In the genomic region with DNA sequence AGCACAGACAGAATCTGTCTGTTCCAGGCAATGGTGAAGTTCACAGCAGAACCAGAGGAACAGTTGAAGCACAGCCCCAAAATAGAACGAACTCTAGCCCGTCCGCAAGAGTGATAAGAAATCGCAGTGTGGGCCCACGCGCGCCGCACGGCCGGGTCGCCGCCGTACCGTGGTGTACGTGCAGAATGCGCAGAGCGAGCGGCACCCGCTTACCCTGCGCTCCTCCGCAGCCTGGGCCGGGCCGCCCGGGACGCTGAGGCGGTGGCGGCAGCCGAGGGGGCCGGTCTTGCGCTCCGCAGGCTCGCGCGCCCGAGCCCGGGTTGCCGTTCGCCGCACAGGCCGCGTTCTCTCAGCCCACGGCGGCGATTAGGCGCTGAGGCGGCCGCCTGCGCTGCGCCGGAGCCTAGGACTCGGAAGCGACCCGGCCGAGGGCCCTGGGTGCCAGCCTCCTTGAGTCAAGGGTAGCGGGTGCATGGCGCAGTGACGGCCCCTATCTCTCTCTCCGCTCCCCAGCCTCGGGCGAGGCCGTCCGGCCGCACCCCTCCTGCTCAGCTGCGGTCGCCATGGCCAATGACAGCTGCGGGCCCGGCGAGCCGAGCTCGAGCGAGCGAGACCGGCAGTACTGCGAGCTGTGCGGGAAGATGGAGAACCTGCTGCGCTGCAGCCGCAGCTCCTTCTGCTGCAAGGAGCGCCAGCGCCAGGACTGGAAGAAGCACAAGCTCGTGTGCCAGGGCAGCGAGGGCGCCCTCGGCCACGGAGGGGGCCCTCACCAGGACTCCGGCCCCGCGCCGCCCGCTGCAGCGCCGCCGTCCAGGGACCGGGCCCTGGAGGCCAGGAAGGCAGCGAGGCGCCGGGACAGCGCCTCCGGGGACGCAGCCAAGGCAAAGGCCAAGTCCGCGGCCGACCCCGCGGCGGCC, we compare ENCODE assay signal across 8 cellular contexts.
DNase-seq lines count a peak whose midpoint lies in the region; TF ChIP-seq lines count a peak whose summit lies in the region.

No MANE protein-coding gene starts in this region.

- no peak for TF ChIP-seq CTCF in HFF-Myc (IDR thresholded peaks at IDR 0.05; ENCODE audit: low read depth, low read length, missing control alignments)

- H3K4me3 ChIP-seq in GM08714 (ENCODE audit: low read length) = peak overlapping the region; percentile 47
- peak overlapping the region; percentile 50 for H3K4me3 ChIP-seq in HFF-Myc (replicated peaks; ENCODE audit: low read depth, low read length)

- DNase-seq in HFF-Myc (ENCODE audit: extremely low read depth, low read depth) (no peak), NCI-H1092 treated with DMSO at 0.1 percent for 48 hours (lab: John Stamatoyannopoulos, UW) (peak; percentile 60), cerebellar cortex (ENCODE audit: low spot score) (peak; percentile 60), kidney tubule cell (ENCODE audit: low spot score) (peak; percentile 71), NCI-H187 treated with DMSO at 0.1 percent for 48 hours (lab: John Stamatoyannopoulos, UW) (no peak)
- peak; percentile 57 for DNase-seq in activated CD4-positive, alpha-beta T cell treated with anti-CD3 and anti-CD28 coated beads for 1 hour
- DNase-seq in stimulated activated CD4-positive, alpha-beta T cell treated with anti-CD3 and anti-CD28 coated beads, Interleukin-1b, Interleukin-23, amount 100 ng/mL, for 24 hours (ENCODE audit: low read depth in 4 of 4, low spot score in 1 of 4) = peak; percentile 32 to 52 (median 40)

Comparison
In these comparisons a context has a peak if more than half of its experiments do, and no peak if none do; other contexts are left out.
1. DNase-seq: peak in NCI-H1092 treated with DMSO at 0.1 percent for 48 hours (single experiment), activated CD4-positive, alpha-beta T cell treated with anti-CD3 and anti-CD28 coated beads for 1 hour (single experiment), cerebellar cortex (single experiment), kidney tubule cell (single experiment) and stimulated activated CD4-positive, alpha-beta T cell treated with anti-CD3 and anti-CD28 coated beads, Interleukin-1b, Interleukin-23, amount 100 ng/mL, for 24 hours (4 of 4); none in HFF-Myc (single experiment) and NCI-H187 treated with DMSO at 0.1 percent for 48 hours (single experiment).